19 cellular contexts compared by ENCODE assay signal in genomic region chr7:8160810-8161209, GRCh38.
"Had no signal": no experiment of that assay in that cellular context is flagged by ENCODE, and none has a peak within 500 bp of the region (broad histone marks: within the 10 kb centered on the region; RNA-seq: fewer than 3 reads in every experiment).

No MANE protein-coding gene starts in this region.

- DNase-seq: activated CD4-positive, alpha-beta T cell treated with anti-CD3 and anti-CD28 coated beads, Interleukin-2, amount 50 U/mL, for 1 hour; activated CD4-positive, CD25-positive, alpha-beta regulatory T cell treated with anti-CD3 and anti-CD28 coated beads, Interleukin-2, amount 50 U/mL, for 72 hours; activated CD8-positive, alpha-beta memory T cell treated with anti-CD3 and anti-CD28 coated beads, Interleukin-2, amount 50 U/mL, for 48 hours; activated effector memory CD4-positive, alpha-beta T cell treated with Interleukin-2 at 50 U/mL for 16 hours; activated naive CD4-positive, alpha-beta T cell treated with anti-CD3 and anti-CD28 coated beads, Interleukin-2, amount 10 ng/mL, durations not matched to agents 7 days and 5 days; activated naive CD8-positive, alpha-beta T cell treated with anti-CD3 and anti-CD28 coated beads, Interleukin-2, amount 50 U/mL, for 24 hours; activated T-cell treated with anti-CD3 and anti-CD28 coated beads, Interleukin-2, amount 50 U/mL, for 48 hours; aorta; effector memory CD8-positive, alpha-beta T cell; left cardiac atrium; mesendoderm; right cardiac atrium had no signal

- H3K4me3 ChIP-seq: breast epithelium, prostate gland, suprapubic skin had no signal

- ATAC-seq: activated naive CD8-positive, alpha-beta T cell treated with anti-CD3 and anti-CD28 coated beads, Interleukin-2, amount 50 U/mL, for 24 hours; effector memory CD8-positive, alpha-beta T cell; natural killer cell treated with Interleukin-12 subunit alpha and Interleukin-12 subunit beta and Interleukin-15 and Interleukin-18, amount 100 ng/mL, for 72 hours had no signal

- H3K36me3 Mint-ChIP-seq: activated naive CD4-positive, alpha-beta T cell treated with anti-CD3 and anti-CD28 coated beads, Interleukin-2, amount 10 ng/mL, durations not matched to agents 7 days and 5 days; natural killer cell treated with Interleukin-12 subunit alpha and Interleukin-12 subunit beta and Interleukin-15 and Interleukin-18, amount 100 ng/mL, for 72 hours; type B pancreatic cell had no signal

- H3K27me3 ChIP-seq: breast epithelium, suprapubic skin had no signal

- H3K4me1 Mint-ChIP-seq: activated naive CD4-positive, alpha-beta T cell treated with anti-CD3 and anti-CD28 coated beads, Interleukin-2, amount 10 ng/mL, durations not matched to agents 7 days and 5 days had no signal

- H3K9me3 Mint-ChIP-seq: activated naive CD4-positive, alpha-beta T cell treated with anti-CD3 and anti-CD28 coated beads, Interleukin-2, amount 10 ng/mL, durations not matched to agents 7 days and 5 days; activated naive CD8-positive, alpha-beta T cell treated with anti-CD3 and anti-CD28 coated beads, Interleukin-2, amount 50 U/mL, for 24 hours; dendritic cell treated with granulocyte-macrophage colony-stimulating factor and Interleukin-4, amounts not matched to agents 40 ng/mL and 50 ng/mL, for 4 days; effector memory CD8-positive, alpha-beta T cell; natural killer cell treated with Interleukin-12 subunit alpha and Interleukin-12 subunit beta and Interleukin-15 and Interleukin-18, amount 100 ng/mL, for 72 hours; stimulated activated naive CD8-positive, alpha-beta T cell treated with anti-CD3 and anti-CD28 coated beads, Interleukin-15, Interleukin-2, amounts not matched to agents 100 ng/mL and 50 ng/mL, for 24 hours; type B pancreatic cell had no signal

- H3K9me3 ChIP-seq: breast epithelium, prostate gland, suprapubic skin had no signal

- H3K4me1 ChIP-seq: breast epithelium, prostate gland, suprapubic skin had no signal

- H3K4me3 Mint-ChIP-seq: activated naive CD4-positive, alpha-beta T cell treated with anti-CD3 and anti-CD28 coated beads, Interleukin-2, amount 10 ng/mL, durations not matched to agents 7 days and 5 days; activated naive CD8-positive, alpha-beta T cell treated with anti-CD3 and anti-CD28 coated beads, Interleukin-2, amount 50 U/mL, for 24 hours; dendritic cell treated with granulocyte-macrophage colony-stimulating factor and Interleukin-4, amounts not matched to agents 40 ng/mL and 50 ng/mL, for 4 days; effector memory CD8-positive, alpha-beta T cell; natural killer cell treated with Interleukin-12 subunit alpha and Interleukin-12 subunit beta and Interleukin-15 and Interleukin-18, amount 100 ng/mL, for 72 hours; stimulated activated naive CD8-positive, alpha-beta T cell treated with anti-CD3 and anti-CD28 coated beads, Interleukin-15, Interleukin-2, amounts not matched to agents 100 ng/mL and 50 ng/mL, for 24 hours; type B pancreatic cell had no signal

- H3K36me3 ChIP-seq: breast epithelium, prostate gland, suprapubic skin had no signal

- H3K27ac Mint-ChIP-seq: activated naive CD4-positive, alpha-beta T cell treated with anti-CD3 and anti-CD28 coated beads, Interleukin-2, amount 10 ng/mL, durations not matched to agents 7 days and 5 days; activated naive CD8-positive, alpha-beta T cell treated with anti-CD3 and anti-CD28 coated beads, Interleukin-2, amount 50 U/mL, for 24 hours; dendritic cell treated with granulocyte-macrophage colony-stimulating factor and Interleukin-4, amounts not matched to agents 40 ng/mL and 50 ng/mL, for 4 days; natural killer cell treated with Interleukin-12 subunit alpha and Interleukin-12 subunit beta and Interleukin-15 and Interleukin-18, amount 100 ng/mL, for 72 hours; stimulated activated naive CD8-positive, alpha-beta T cell treated with anti-CD3 and anti-CD28 coated beads, Interleukin-15, Interleukin-2, amounts not matched to agents 100 ng/mL and 50 ng/mL, for 24 hours; type B pancreatic cell had no signal

- H3K27ac ChIP-seq: breast epithelium, prostate gland, suprapubic skin had no signal

- H3K27me3 Mint-ChIP-seq: activated naive CD8-positive, alpha-beta T cell treated with anti-CD3 and anti-CD28 coated beads, Interleukin-2, amount 50 U/mL, for 24 hours; dendritic cell treated with granulocyte-macrophage colony-stimulating factor and Interleukin-4, amounts not matched to agents 40 ng/mL and 50 ng/mL, for 4 days; effector memory CD8-positive, alpha-beta T cell; natural killer cell treated with Interleukin-12 subunit alpha and Interleukin-12 subunit beta and Interleukin-15 and Interleukin-18, amount 100 ng/mL, for 72 hours; stimulated activated naive CD8-positive, alpha-beta T cell treated with anti-CD3 and anti-CD28 coated beads, Interleukin-15, Interleukin-2, amounts not matched to agents 100 ng/mL and 50 ng/mL, for 24 hours; type B pancreatic cell had no signal
